Comparison of ENCODE assay signal across 8 cellular contexts in the genomic region with DNA sequence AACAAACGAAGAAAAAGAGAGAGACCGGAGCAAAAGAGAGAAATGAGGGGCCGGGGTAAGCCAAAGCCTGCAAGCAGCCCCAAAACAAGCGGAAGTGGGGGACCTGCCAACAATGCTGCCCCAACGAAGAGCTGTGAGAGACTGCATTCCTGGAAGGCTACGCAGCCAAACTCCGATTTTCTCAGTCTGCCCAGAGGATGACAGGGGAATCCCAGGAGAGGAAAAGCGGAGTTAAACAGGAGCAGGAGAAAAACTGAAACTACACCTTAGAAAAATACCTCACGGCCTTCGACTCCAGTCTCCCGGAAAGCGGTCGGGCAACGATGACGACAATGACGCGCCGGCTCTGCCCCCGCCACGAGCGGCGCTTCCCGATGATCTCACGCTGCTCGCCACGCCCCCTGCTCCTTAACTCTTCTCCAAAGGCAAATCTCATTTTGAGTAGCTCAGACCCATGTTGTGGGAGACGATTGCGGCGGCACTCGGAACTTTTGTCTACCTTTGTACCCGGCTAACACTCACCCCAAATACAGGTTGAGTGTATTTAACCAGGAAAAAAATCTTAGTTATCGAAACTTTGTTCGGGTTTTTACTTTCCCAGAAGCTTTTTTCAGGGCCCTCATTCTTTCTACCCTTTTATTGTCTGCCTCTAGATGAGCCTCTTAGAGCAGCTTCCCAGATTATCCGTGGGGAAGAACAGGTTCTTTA. TPM values are rescaled to one million over a fixed set of nuclear protein-coding genes. Genes with fewer than 3 reads are reported as not detected.
A peak's percentile ranks its signal among the peaks of the same experiment; 100 is the strongest.
DNase-seq lines count a peak whose midpoint lies in the region; ATAC-seq and TF ChIP-seq lines count a peak whose summit lies in the region.

Gene C1D, minus strand, starts transcription at position 325 of the 708 bp plus-strand sequence. CDS start 15,694 bp downstream, outside the sequence.

- ATAC-seq in HG02588 (IDR thresholded peaks at IDR 0.05; ENCODE audit: unreplicated experiment) (peak; percentile 93), omental fat pad (ENCODE audit: low FRiP score) (peak; percentile 95)
- peak; percentile 96 to 99 for ATAC-seq in activated naive CD4-positive, alpha-beta T cell treated with anti-CD3 and anti-CD28 coated beads, Interleukin-2, amount 50 U/mL, for 72 hours

- intact Hi-C loops in testis (cut with DNase I; ENCODE audit: low total_unique reads) = no loop called here

- peak within 1 kb of the TSS; percentile 84 to 88 for H3K27ac ChIP-seq in testis

- H3K27ac Mint-ChIP-seq in activated naive CD4-positive, alpha-beta T cell treated with anti-CD3 and anti-CD28 coated beads, Interleukin-2, amount 50 U/mL, for 72 hours = peak within 1 kb of the TSS; percentile 96 to 99

- DNase-seq in GM06990 (ENCODE audit: extremely low read depth, insufficient read length) = peak; percentile 92
- DNase-seq in NCI-H1092 treated with DMSO at 0.1 percent for 48 hours (lab: John Stamatoyannopoulos, UW) = peak; percentile 90
- peak; percentile 93 for DNase-seq in SKM-1 (lab: John Stamatoyannopoulos, UW; ENCODE audit: unreplicated experiment)
- DNase-seq in activated naive CD4-positive, alpha-beta T cell treated with anti-CD3 and anti-CD28 coated beads, Interleukin-2, amount 50 U/mL, for 72 hours (ENCODE audit: low spot score in 2 of 2) = peak; percentile 89 to 92
- peak; percentile 85 for DNase-seq in glomerular visceral epithelial cell (ENCODE audit: extremely low spot score)
- peak; percentile 90 for DNase-seq in omental fat pad (ENCODE audit: low spot score)
- DNase-seq in testis = peak; percentile 97

- H3K9me3 ChIP-seq in testis = no peaks in the 10 kb centered on the region

- no peak for TF ChIP-seq CTCF in GM06990 (IDR thresholded peaks at IDR 0.05; ENCODE audit: insufficient read depth, low read length, poor library complexity, severe bottlenecking)
- no peak for TF ChIP-seq CTCF in omental fat pad (IDR thresholded peaks at IDR 0.05)
- TF ChIP-seq CTCF in testis (IDR thresholded peaks at IDR 0.05) = peak in 1 of 3 experiments; percentile 26

- H3K27me3 ChIP-seq in GM06990 (replicated peaks; ENCODE audit: control insufficient read depth, insufficient read depth, low read length) (no peaks in the 10 kb centered on the region), testis (no peaks in the 10 kb centered on the region)

- peaks cover 0 to 4% of the 10 kb centered on the region in 2 donors for H3K9me3 Mint-ChIP-seq in activated naive CD4-positive, alpha-beta T cell treated with anti-CD3 and anti-CD28 coated beads, Interleukin-2, amount 50 U/mL, for 72 hours

- TF ChIP-seq POLR2A in testis (IDR thresholded peaks at IDR 0.05) = no peak

- H3K36me3 ChIP-seq in GM06990 (ENCODE audit: control insufficient read depth, insufficient read depth, low read length) (no peaks in the 10 kb centered on the region), testis (ENCODE audit: low read depth, missing control alignments) (no peaks in the 10 kb centered on the region)

- H3K4me1 ChIP-seq in testis = peaks cover 8% of the 10 kb centered on the region

- H3K36me3 Mint-ChIP-seq in activated naive CD4-positive, alpha-beta T cell treated with anti-CD3 and anti-CD28 coated beads, Interleukin-2, amount 50 U/mL, for 72 hours = peaks cover 0 to 6% of the 10 kb centered on the region in 2 donors

- H3K4me3 ChIP-seq in GM06990 (replicated peaks; ENCODE audit: low read depth, low read length) = peak within 1 kb of the TSS; percentile 91
- peak within 1 kb of the TSS; percentile 93 to 96 for H3K4me3 ChIP-seq in testis

- 1 to 2% methylated on average over 22 to 34 of the region's 34 CpGs for whole genome bisulfite sequencing in testis, 2 donors

RNA-seq across cellular contexts. Expression of gene C1D, which starts in this region (rescaled TPM):
- total RNA-seq in activated naive CD4-positive, alpha-beta T cell treated with anti-CD3 and anti-CD28 coated beads, Interleukin-2, amount 50 U/mL, for 72 hours = 10 to 100 TPM; 17.4 to 27.9 TPM
- total RNA-seq in omental fat pad = 10 to 100 TPM; 25.0 to 36.8 (median 33.7) TPM
- 10 to 100 TPM; 27.0 to 31.7 TPM for total RNA-seq in testis
- polyA plus RNA-seq in testis (ENCODE audit: insufficient read depth, low read depth, low replicate concordance) = 34.0 TPM

Comparison
In these comparisons a context has a peak if more than half of its experiments do, and no peak if none do; other contexts are left out.
1. Peak in every context shown above with its lines: DNase-seq, ATAC-seq, H3K4me3 ChIP-seq and H3K27ac ChIP-seq.